Comparison of ENCODE assay signal across 9 cellular contexts in the genomic region with DNA sequence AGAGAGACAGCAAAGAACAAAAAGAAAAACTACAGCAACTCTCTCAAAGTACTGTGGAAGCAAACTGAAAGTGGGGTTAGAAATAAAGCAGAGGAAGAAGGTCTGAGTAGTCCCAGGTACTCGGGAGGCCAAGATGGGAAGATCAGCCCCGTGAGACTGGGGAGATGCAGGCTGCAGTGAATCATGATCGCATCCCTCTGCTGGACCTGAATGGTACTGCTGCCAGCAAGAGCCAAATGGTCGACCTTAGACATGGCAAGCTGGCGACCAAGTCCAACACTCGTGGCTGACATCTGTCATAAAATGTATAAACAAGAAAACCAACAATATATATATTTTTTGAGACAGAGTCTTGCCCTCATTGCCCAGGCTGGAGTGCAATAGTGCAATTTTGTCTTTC. TPM values are rescaled to one million over a fixed set of nuclear protein-coding genes. Genes with fewer than 3 reads are reported as not detected.
A peak's percentile ranks its signal among the peaks of the same experiment; 100 is the strongest.
DNase-seq lines count a peak whose midpoint lies in the region; ATAC-seq and TF ChIP-seq lines count a peak whose summit lies in the region.
"Had no signal": no experiment of that assay in that cellular context is flagged by ENCODE, and none has a peak within 500 bp of the region (broad histone marks: within the 10 kb centered on the region; RNA-seq: fewer than 3 reads in every experiment).

No MANE protein-coding gene starts in this region.

- no peaks in the 10 kb centered on the region for H3K27me3 ChIP-seq in prostate gland (replicated peaks; ENCODE audit: insufficient read depth)

- no peak for TF ChIP-seq POLR2A in prostate gland (IDR thresholded peaks at IDR 0.05)

- peak; percentile 66 for DNase-seq in ELR (ENCODE audit: low read depth)
- DNase-seq in activated CD4-positive, alpha-beta T cell treated with anti-CD3 and anti-CD28 coated beads for 48 hours: peak; percentile 78
- DNase-seq in effector memory CD8-positive, alpha-beta T cell: peak; percentile 56 to 65 (median 63)
- DNase-seq in naive thymus-derived CD8-positive, alpha-beta T cell: peak; percentile 22 to 76 (median 50)
- DNase-seq in substantia nigra (lab: John Stamatoyannopoulos, UW): peak in 25 of 49 donors; percentile 0 to 42 (median 9)
- DNase-seq in prostate gland (ENCODE audit: low spot score): no peak
- no peak for DNase-seq in NK-92 treated with Interleukin-12 subunit alpha and Interleukin-12 subunit beta, amount 100 ng/mL, for 24 hours (lab: John Stamatoyannopoulos, UW)

- WGBS in prostate gland: 36% methylated on average over 6 of the region's 6 CpGs

- no peaks in the 10 kb centered on the region for H3K36me3 Mint-ChIP-seq in effector memory CD8-positive, alpha-beta T cell (ENCODE audit: insufficient read depth)
- H3K36me3 Mint-ChIP-seq in naive thymus-derived CD8-positive, alpha-beta T cell: peaks cover 0 to 26% (median 10%) of the 10 kb centered on the region in 3 donors

- peaks cover 3 to 7% of the 10 kb centered on the region in 2 donors for H3K9me3 Mint-ChIP-seq in effector memory CD8-positive, alpha-beta T cell
- peaks cover 16 to 39% (median 20%) of the 10 kb centered on the region in 9 donors for H3K9me3 Mint-ChIP-seq in naive thymus-derived CD8-positive, alpha-beta T cell

- ATAC-seq in effector memory CD8-positive, alpha-beta T cell (replicated peaks): peak; percentile 98
- peak; percentile 95 to 97 for ATAC-seq in naive thymus-derived CD8-positive, alpha-beta T cell

- peak; percentile 51 for TF ChIP-seq CTCF in LNCAP (IDR thresholded peaks at IDR 0.05)
- peak in 2 of 4 experiments; percentile 34 to 39 for TF ChIP-seq CTCF in prostate gland (IDR thresholded peaks at IDR 0.05)

- H3K27ac ChIP-seq in substantia nigra (ENCODE audit: low read depth, low read length, poor library complexity, severe bottlenecking): no peak overlapping the region
- H3K27ac ChIP-seq in prostate gland: no peak overlapping the region

- peaks cover 7 to 17% of the 10 kb centered on the region in 2 donors for H3K4me1 Mint-ChIP-seq in effector memory CD8-positive, alpha-beta T cell (ENCODE audit: low read depth in 2 of 2)
- peaks cover 0 to 15% (median 12%) of the 10 kb centered on the region in 4 donors for H3K4me1 Mint-ChIP-seq in naive thymus-derived CD8-positive, alpha-beta T cell

- H3K9me3 ChIP-seq in prostate gland: no peaks in the 10 kb centered on the region

- intact Hi-C loops in prostate gland (cut with DNase I): no loop called here

- peak overlapping the region in 1 of 2 donors; percentile 30 for H3K4me3 Mint-ChIP-seq in effector memory CD8-positive, alpha-beta T cell
- peak overlapping the region in 3 of 10 donors; percentile 4 to 55 (median 22) for H3K4me3 Mint-ChIP-seq in naive thymus-derived CD8-positive, alpha-beta T cell
- H3K4me3 Mint-ChIP-seq: activated naive CD8-positive, alpha-beta T cell had no signal

- H3K36me3 ChIP-seq in prostate gland: no peaks in the 10 kb centered on the region

- no peak overlapping the region for H3K4me3 ChIP-seq in prostate gland

- POLR2A ChIA-PET in naive thymus-derived CD8-positive, alpha-beta T cell (lab: Charles Lee): interaction anchor here (1.2 kb wide), 1 partner anchor 34 kb away, joined by 5 read pairs; no protein-coding TSS in a partner anchor

- H3K27me3 Mint-ChIP-seq in effector memory CD8-positive, alpha-beta T cell: no peaks in the 10 kb centered on the region
- H3K27me3 Mint-ChIP-seq in naive thymus-derived CD8-positive, alpha-beta T cell: peaks cover 0 to 3% (median 0%) of the 10 kb centered on the region in 5 donors
- H3K27me3 Mint-ChIP-seq: activated naive CD8-positive, alpha-beta T cell had no signal

- no peak overlapping the region for H3K27ac Mint-ChIP-seq in effector memory CD8-positive, alpha-beta T cell
- H3K27ac Mint-ChIP-seq in naive thymus-derived CD8-positive, alpha-beta T cell: peak overlapping the region in 2 of 10 donors; percentile 62 to 80
- H3K27ac Mint-ChIP-seq: activated naive CD8-positive, alpha-beta T cell had no signal

- no peaks in the 10 kb centered on the region for H3K4me1 ChIP-seq in prostate gland (replicated peaks)

RNA-seq across cellular contexts. Expression of gene ZNF724, which starts 33.7 kb away (rescaled TPM):
- total RNA-seq in naive thymus-derived CD8-positive, alpha-beta T cell: 1 to 10 TPM; 7.5 to 7.8 TPM
- 1 to 10 TPM; 1.9 to 2.6 (median 2.3) TPM for polyA plus RNA-seq in naive thymus-derived CD8-positive, alpha-beta T cell
- 1 to 10 TPM in 1 of 2 donors, under 1 TPM in 1; 0.73 to 6.2 TPM for total RNA-seq in prostate gland

Comparison
In these comparisons a context has a peak if more than half of its experiments do, and no peak if none do; other contexts are left out.
1. DNase-seq: peak in ELR (single experiment), activated CD4-positive, alpha-beta T cell treated with anti-CD3 and anti-CD28 coated beads for 48 hours (single experiment), effector memory CD8-positive, alpha-beta T cell (3 of 3), naive thymus-derived CD8-positive, alpha-beta T cell (10 of 10) and substantia nigra (25 of 49); none in prostate gland (single experiment) and NK-92 treated with Interleukin-12 subunit alpha and Interleukin-12 subunit beta, amount 100 ng/mL, for 24 hours (single experiment).